Comparison of ENCODE assay signal across 25 cellular contexts in the genomic region with DNA sequence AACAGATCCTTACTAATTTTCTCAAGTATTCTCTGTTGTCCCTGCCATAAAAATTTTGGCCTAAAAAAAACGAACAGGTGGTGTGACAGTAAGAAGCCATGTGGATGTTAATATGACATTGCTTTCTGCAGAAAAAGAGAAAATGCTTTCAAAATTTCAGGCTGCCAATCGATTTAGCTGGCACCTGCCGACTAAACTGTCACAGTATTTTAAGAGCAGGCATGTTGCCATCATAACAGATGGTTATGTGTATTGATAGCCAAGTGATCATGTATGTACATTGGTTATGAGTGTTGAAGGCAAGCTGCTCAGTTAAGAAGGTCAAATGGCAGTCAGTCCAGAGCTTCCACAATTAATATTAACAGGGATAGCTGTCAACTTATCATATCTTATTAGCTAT.
"Had no signal": no experiment of that assay in that cellular context is flagged by ENCODE, and none has a peak within 500 bp of the region (broad histone marks: within the 10 kb centered on the region; RNA-seq: fewer than 3 reads in every experiment).

No MANE protein-coding gene starts in this region.

- H3K4me1 ChIP-seq: adrenal gland, ascending aorta, colonic mucosa, lower lobe of right lung, neural progenitor cell, right lobe of liver, stomach, suprapubic skin, tibial nerve had no signal

- H3K36me3 ChIP-seq: adrenal gland, ascending aorta, brain microvascular endothelial cell, colonic mucosa, lower lobe of right lung, neural progenitor cell, right lobe of liver, stomach, suprapubic skin, tibial nerve had no signal

- H3K9me3 ChIP-seq: adrenal gland, ascending aorta, colonic mucosa, lower lobe of right lung, right lobe of liver, suprapubic skin had no signal

- H3K4me3 ChIP-seq: adrenal gland, ascending aorta, colonic mucosa, dorsolateral prefrontal cortex, lower lobe of right lung, neural progenitor cell, right lobe of liver, smooth muscle cell, stomach, suprapubic skin, tibial nerve had no signal

- H3K27ac ChIP-seq: adrenal gland, ascending aorta, brain microvascular endothelial cell, colonic mucosa, lower lobe of right lung, neural progenitor cell, right lobe of liver, stomach, suprapubic skin, tibial nerve had no signal

- FAIRE-seq: endothelial cell of umbilical vein had no signal

- DNase-seq: activated T-cell treated with anti-CD3 and anti-CD28 coated beads, Interleukin-2, amount 50 U/mL, for 1 hour; adrenal gland; brain microvascular endothelial cell; central memory CD4-positive, alpha-beta T cell; colonic mucosa; effector memory CD8-positive, alpha-beta T cell; foreskin melanocyte; lower lobe of right lung; mesendoderm; naive B cell; posterior cingulate gyrus; right lobe of liver; stimulated activated CD4-positive, alpha-beta T cell treated with anti-CD3 and anti-CD28 coated beads, Interleukin-15, amount 100 ng/mL, for 24 hours; stomach had no signal

- ATAC-seq: effector memory CD8-positive, alpha-beta T cell; esophagus mucosa; left lobe of liver; lower lobe of right lung; right lobe of liver; stimulated activated memory B cell treated with anti-CD40 and anti-IgM and Interleukin-4, amounts not matched to agents 10 μg/mL and 1 μg/mL and 100 μg/mL, for 72 hours; WTC11 had no signal

- H3K27me3 ChIP-seq: adrenal gland, ascending aorta, brain microvascular endothelial cell, colonic mucosa, dorsolateral prefrontal cortex, neural progenitor cell, right lobe of liver, stomach, suprapubic skin, tibial nerve had no signal
